1 cellular context compared by ENCODE assay signal in genomic region chr17:78115803-78116202, GRCh38.
TF ChIP-seq lines count a peak whose summit lies in the region.
"Not testable (repeated sequence)": the region's sequence is repeated elsewhere in the genome, so short reads cannot be mapped to it uniquely, and the experiment has no call there.

No MANE protein-coding gene starts in this region.

TF ChIP-seq in K562, 482 proteins besides CTCF, POLR2A, EP300 and RAD21:
- TF ChIP-seq MYNN (IDR thresholded peaks at IDR 0.05) (0 out of 2 replicates have a peak, but pooled peaks have one; percentile 10), PCBP1 (IDR thresholded peaks at IDR 0.05; ENCODE audit: low read depth, low read length, poor library complexity, severe bottlenecking) (peak; percentile 84), CEBPB (tag; IDR thresholded peaks at IDR 0.05) (0 out of 2 replicates have a peak, but pooled peaks have one; percentile 21), POLR2G (IDR thresholded peaks at IDR 0.05; ENCODE audit: low read depth, low read length) (peak; percentile 62), HNRNPL (IDR thresholded peaks at IDR 0.05; ENCODE audit: low read depth, low read length) (peak; percentile 94)
- TF ChIP-seq MYNN (CRISPR knock-in tag; IDR thresholded peaks at IDR 0.05): not testable (repeated sequence)
